In genomic region chr1:10387611-10388386, GRCh38 we compare ENCODE assay signal across 1 cellular context.
TF ChIP-seq lines count a peak whose summit lies in the region.

No MANE protein-coding gene starts in this region.

TF ChIP-seq in HepG2, 621 proteins besides CTCF, POLR2A, EP300 and RAD21 (continued from another document):
- TF ChIP-seq KLF16 (CRISPR knock-in tag; IDR thresholded peaks at IDR 0.05) = 0 out of 4 replicates have a peak, but pooled peaks of 1 of the 2 experiments have one; percentile 7
- 0 out of 2 replicates have a peak, but pooled peaks have one; percentile 18 for TF ChIP-seq RORA (CRISPR knock-in tag; IDR thresholded peaks at IDR 0.05)
- no peak for TF ChIP-seq DNMT1 (CRISPR knock-in tag; IDR thresholded peaks at IDR 0.05)
- no peak for TF ChIP-seq ZFP90 (CRISPR knock-in tag; IDR thresholded peaks at IDR 0.05; ENCODE audit: borderline replicate concordance)
- TF ChIP-seq NFE2L2 (IDR thresholded peaks at IDR 0.05; ENCODE audit: low read length) = peak; percentile 54; the same call in 1 of the 2 replicates
- no peak for TF ChIP-seq SSRP1 (CRISPR knock-in tag; IDR thresholded peaks at IDR 0.05)
